In the genomic region with DNA sequence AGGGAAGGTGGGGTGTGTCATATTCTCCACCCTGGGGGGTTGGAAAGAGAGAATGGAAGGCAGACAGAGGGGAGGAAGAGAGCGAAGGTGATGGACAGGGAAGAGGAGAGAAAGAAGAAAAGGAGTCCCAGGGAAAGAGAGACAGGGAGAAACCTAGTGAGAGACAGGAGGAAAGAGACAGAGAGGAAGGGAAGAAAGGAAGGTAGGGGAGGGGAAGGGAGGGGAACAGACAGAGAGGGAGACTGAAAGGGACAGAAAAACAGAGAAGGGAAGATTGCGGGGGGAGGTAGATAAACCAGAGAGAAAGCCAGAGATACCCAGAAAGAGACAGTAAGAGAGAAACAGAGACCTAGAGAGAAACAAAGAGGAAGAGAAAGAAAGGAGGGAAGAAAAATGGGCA, we compare ENCODE assay signal across 23 cellular contexts.
DNase-seq lines count a peak whose midpoint lies in the region; ATAC-seq, FAIRE-seq and TF ChIP-seq lines count a peak whose summit lies in the region.
"Had no signal": no experiment of that assay in that cellular context is flagged by ENCODE, and none has a peak within 500 bp of the region (broad histone marks: within the 10 kb centered on the region; RNA-seq: fewer than 3 reads in every experiment).

No MANE protein-coding gene starts in this region.

- no peak overlapping the region for H2BK15ac ChIP-seq in mesendoderm (replicated peaks; ENCODE audit: low read depth)

- ATAC-seq in HepG2 (no peak), right lobe of liver (no peak), K562 (no peak)
- ATAC-seq: Right ventricle myocardium inferior had no signal

- no peak for DNase-seq in HepG2 (ENCODE audit: low spot score)
- DNase-seq in right lobe of liver = no peak
- no peak for DNase-seq in K562 (ENCODE audit: extremely low read depth in 1 of 4, low spot score in 3 of 4)
- no peak for DNase-seq in mesendoderm
- no peak for DNase-seq in mucosa of gallbladder (ENCODE audit: low spot score)
- DNase-seq in G401 (ENCODE audit: low spot score) = no peak
- DNase-seq in stimulated activated CD4-positive, alpha-beta T cell treated with anti-CD3 and anti-CD28 coated beads, Interleukin-4, amount 100 ng/mL, for 1 hour = no peak
- DNase-seq: CD4-positive, CD25-positive, alpha-beta regulatory T cell; DMS153; DND-41; Karpas-422; NCI-H1417 treated with DMSO at 0.1 percent for 48 hours; NCI-H2081 treated with DMSO at 0.1 percent for 48 hours; NCI-H226; NCI-H774; PC-9; SJCRH30 had no signal

- in situ Hi-C loops in HepG2 (cut with HindIII; ENCODE audit: extremely low pct_ligation_motif_present, low pct_unique_long_range_greater_than_20kb) = no loop called here
- in situ Hi-C loops in K562 (cut with MboI) = no loop called here
- in situ Hi-C loops in G401 (cut with HindIII; ENCODE audit: low sequenced_read_pairs) = loop anchor here (5.0 kb wide), 1 partner anchor 68 kb away; no protein-coding TSS in a partner anchor

- H3K56ac ChIP-seq in mesendoderm (ENCODE audit: low read length) = peak overlapping the region; percentile 51

- H3K9me3 ChIP-seq in HepG2 (ENCODE audit: low read length) = no peaks in the 10 kb centered on the region
- no peaks in the 10 kb centered on the region for H3K9me3 ChIP-seq in right lobe of liver
- H3K9me3 ChIP-seq in K562 (replicated peaks; ENCODE audit: control insufficient read depth, insufficient read depth, low read depth, low read length) = no peaks in the 10 kb centered on the region
- H3K9me3 ChIP-seq: BLaER1, HAP-1, SJCRH30 had no signal

- no peak overlapping the region for H2AK5ac ChIP-seq in mesendoderm (ENCODE audit: low read length)

- H2AFZ ChIP-seq in HepG2 (ENCODE audit: low read length) = no peak overlapping the region
- no peak overlapping the region for H2AFZ ChIP-seq in K562 (ENCODE audit: low read depth, low read length)
- H2AFZ ChIP-seq: PC-9 had no signal

- H3K4me3 ChIP-seq in HepG2 (replicated peaks in 1 of 3; ENCODE audit: insufficient read depth in 1 of 3, low read depth in 2 of 3, low read length in 3 of 3) = no peak overlapping the region
- no peak overlapping the region for H3K4me3 ChIP-seq in right lobe of liver
- H3K4me3 ChIP-seq in K562 = no peak overlapping the region
- no peak overlapping the region for H3K4me3 ChIP-seq in mesendoderm (ENCODE audit: low read length)
- H3K4me3 ChIP-seq: BLaER1, HAP-1, PC-9, SJCRH30 had no signal

- TF ChIP-seq RAD21 in HepG2 (CRISPR knock-in tag; IDR thresholded peaks at IDR 0.05) (no peak), K562 (CRISPR knock-in tag; conservative IDR thresholded peaks at IDR 0.05 in 1 of 2, IDR thresholded peaks at IDR 0.05 in 1 of 2) (no peak)

- POLR2A ChIA-PET in HepG2 (lab: Yijun Ruan, JAX) (no interaction called here), K562 (lab: Yijun Ruan, JAX) (interaction anchor here (0.6 to 1.4 kb wide), 2 partner anchors 11 to 13 kb away, joined by 3 to 4 read pairs; no protein-coding TSS in a partner anchor)

- no peak overlapping the region for H4K8ac ChIP-seq in mesendoderm (ENCODE audit: low read depth, low read length)

- H3K9me1 ChIP-seq in K562 (ENCODE audit: control insufficient read depth, insufficient read depth, low read length) = peaks cover 3% of the 10 kb centered on the region

- no TSS peak for BruUV-seq in HepG2 (replicated peaks; lab: Mats Ljungman, UMichigan)
- no TSS peak for BruUV-seq in K562 (replicated peaks; lab: Mats Ljungman, UMichigan)

- TF ChIP-seq POLR2A in HepG2 (IDR thresholded peaks at IDR 0.05; ENCODE audit: insufficient read depth in 1 of 2, low read depth in 2 of 2, low read length in 2 of 2) (no peak), right lobe of liver (IDR thresholded peaks at IDR 0.05) (no peak), K562 (conservative IDR thresholded peaks at IDR 0.05) (no peak)

- H3K27ac ChIP-seq in HepG2 (ENCODE audit: extremely low read length, insufficient read depth, low read length) (no peak overlapping the region), right lobe of liver (no peak overlapping the region), K562 (ENCODE audit: extremely low read depth, low read depth, low read length) (no peak overlapping the region), mesendoderm (ENCODE audit: low read depth, low read length) (no peak overlapping the region)
- H3K27ac ChIP-seq: BLaER1, HL-60, PC-9 had no signal

- H3K79me2 ChIP-seq in HepG2 (ENCODE audit: insufficient read depth, low read length) = no peaks in the 10 kb centered on the region
- no peaks in the 10 kb centered on the region for H3K79me2 ChIP-seq in K562 (ENCODE audit: control insufficient read depth, insufficient read depth, low read length)
- H3K79me2 ChIP-seq in mesendoderm (ENCODE audit: control insufficient read depth, insufficient read depth, low read length) = no peaks in the 10 kb centered on the region

- H3K4me1 ChIP-seq in HepG2 (ENCODE audit: insufficient read depth, low read length) = no peaks in the 10 kb centered on the region
- H3K4me1 ChIP-seq in right lobe of liver = no peaks in the 10 kb centered on the region
- peaks cover 22 to 30% of the 10 kb centered on the region in 2 experiments; a peak in 4 of 5 replicates for H3K4me1 ChIP-seq in K562 (replicated peaks in 1 of 2; ENCODE audit: control insufficient read depth in 2 of 2, insufficient read depth in 2 of 2, low read length in 2 of 2)
- H3K4me1 ChIP-seq in mesendoderm (ENCODE audit: control insufficient read depth, low read depth, low read length) = peaks cover 29% of the 10 kb centered on the region
- H3K4me1 ChIP-seq: HAP-1 had no signal

- no peak overlapping the region for H3K23ac ChIP-seq in mesendoderm (ENCODE audit: low read length)

- TF ChIP-seq CTCF in HepG2 (CRISPR knock-in tag; IDR thresholded peaks at IDR 0.05) (no peak), right lobe of liver (IDR thresholded peaks at IDR 0.05) (no peak), K562 (IDR thresholded peaks at IDR 0.05 in 2 of 3, conservative IDR thresholded peaks at IDR 0.05 in 1 of 3; ENCODE audit: insufficient read depth in 2 of 3, low read depth in 1 of 3, low read length in 3 of 3) (no peak)

- no peaks in the 10 kb centered on the region for H3K79me1 ChIP-seq in mesendoderm (ENCODE audit: low read length)

- WGBS in HepG2 (ENCODE audit: low lambda C conversion rate) = 3% methylated on average over 2 of the region's 2 CpGs
- WGBS in right lobe of liver (ENCODE audit: insufficient coverage, low coverage, low lambda C conversion rate, missing lambda C conversion rate) = 32% methylated on average over 2 of the region's 2 CpGs
- 10% methylated on average over 1 of the region's 2 CpGs for WGBS in K562 (ENCODE audit: insufficient coverage, low coverage, missing lambda C conversion rate)
- WGBS in mesendoderm (ENCODE audit: extremely low coverage, insufficient coverage, low lambda C conversion rate) = no CpG with 5 or more reads among the region's 2 CpGs

- peaks cover 6 to 39% of the 10 kb centered on the region in 2 experiments; a peak in 3 of 5 replicates for H3K27me3 ChIP-seq in HepG2 (ENCODE audit: control insufficient read depth in 1 of 2, insufficient read depth in 2 of 2, low read length in 2 of 2)
- no peaks in the 10 kb centered on the region for H3K27me3 ChIP-seq in right lobe of liver
- H3K27me3 ChIP-seq in K562 (ENCODE audit: control insufficient read depth in 2 of 2, insufficient read depth in 2 of 2, low read length in 2 of 2) = peaks cover 0 to 7% of the 10 kb centered on the region in 2 experiments; a peak in 3 of 5 replicates
- no peaks in the 10 kb centered on the region for H3K27me3 ChIP-seq in mesendoderm (ENCODE audit: insufficient read depth, low read length, poor library complexity)
- H3K27me3 ChIP-seq: BLaER1, SJCRH30 had no signal

- TF ChIP-seq EP300 in HepG2 (IDR thresholded peaks at IDR 0.05; ENCODE audit: low read depth in 2 of 2, low read length in 2 of 2) (no peak), HepG2 (CRISPR knock-in tag; IDR thresholded peaks at IDR 0.05; ENCODE audit: borderline replicate concordance) (no peak), K562 (IDR thresholded peaks at IDR 0.05; ENCODE audit: low read length) (no peak)

- CTCF ChIA-PET in HepG2 (lab: Yijun Ruan, JAX; ENCODE audit: low intra/inter-chr PET ratio, low total read pairs) = no interaction called here
- CTCF ChIA-PET in K562 (lab: Yijun Ruan, JAX; ENCODE audit: low intra/inter-chr PET ratio) = no interaction called here

- H2BK120ac ChIP-seq in mesendoderm (ENCODE audit: low read depth, low read length) = no peak overlapping the region

- no peaks in the 10 kb centered on the region for H4K20me1 ChIP-seq in HepG2 (ENCODE audit: insufficient read depth, low read length)
- peaks cover 13% of the 10 kb centered on the region for H4K20me1 ChIP-seq in K562 (replicated peaks; ENCODE audit: control insufficient read depth, insufficient read depth, low read length)
- H4K20me1 ChIP-seq: BLaER1 had no signal

- H2BK5ac ChIP-seq in mesendoderm (ENCODE audit: low read length) = no peak overlapping the region

- no peak for FAIRE-seq in HepG2 (lab: Jason Lieb, UNC)
- FAIRE-seq in K562 (lab: Jason Lieb, UNC) = no peak
- FAIRE-seq: A204.1, GM19239 had no signal

- H3K4ac ChIP-seq in mesendoderm (ENCODE audit: low read depth, low read length) = no peak overlapping the region

- no peak overlapping the region for H4K5ac ChIP-seq in mesendoderm (ENCODE audit: low read length)

- H3K9ac ChIP-seq in HepG2 (ENCODE audit: insufficient read depth, low read depth, low read length) (no peak overlapping the region), K562 (ENCODE audit: insufficient read depth in 1 of 2, low read depth in 2 of 2, low read length in 2 of 2) (no peak overlapping the region), mesendoderm (ENCODE audit: low read length) (no peak overlapping the region)
- H3K9ac ChIP-seq: BLaER1 had no signal

- intact Hi-C loops in HepG2 (cut with micrococcal nuclease; ENCODE audit: unreplicated experiment) = no loop called here
- intact Hi-C loops in right lobe of liver (cut with DNase I) = no loop called here
- intact Hi-C loops in K562 (cut with micrococcal nuclease) = no loop called here

- H3K4me2 ChIP-seq in HepG2 (ENCODE audit: low read depth, low read length) (no peak overlapping the region), K562 (ENCODE audit: insufficient read depth, low read length) (no peak overlapping the region), mesendoderm (ENCODE audit: low read length) (no peak overlapping the region)
- H3K4me2 ChIP-seq: BLaER1, PC-9 had no signal

- no peaks in the 10 kb centered on the region for H3K36me3 ChIP-seq in HepG2 (replicated peaks in 1 of 2; ENCODE audit: control insufficient read depth in 1 of 2, insufficient read depth in 2 of 2, low read length in 2 of 2)
- H3K36me3 ChIP-seq in right lobe of liver = no peaks in the 10 kb centered on the region
- H3K36me3 ChIP-seq in K562 (ENCODE audit: control insufficient read depth, insufficient read depth, low read length) = no peaks in the 10 kb centered on the region
- H3K36me3 ChIP-seq in mesendoderm (ENCODE audit: control insufficient read depth, insufficient read depth, low read length) = no peaks in the 10 kb centered on the region
- H3K36me3 ChIP-seq: BLaER1, HAP-1, SJCRH30 had no signal

- no peak overlapping the region for H3K18ac ChIP-seq in mesendoderm (ENCODE audit: low read length)

TF ChIP-seq in HepG2, 621 proteins besides CTCF, POLR2A, EP300 and RAD21 (continues in another document):
- peak; percentile 73 for TF ChIP-seq PHB2 (IDR thresholded peaks at IDR 0.05; ENCODE audit: partially characterized antibody)

Comparison
In these comparisons a context has a peak if more than half of its experiments do, and no peak if none do; other contexts are left out.
1. Of the 241 proteins assayed by ChIP-seq in both HepG2 and K562: peak only in HepG2: FOXK2, NBN and PHB2; only in K562: ZNF512; in both: none; in neither: 234; mixed calls (peak in some experiments, not most) for 3.